9 cellular contexts compared by ENCODE assay signal in genomic region chr6:44245912-44246662, GRCh38. TPM values are rescaled to one million over a fixed set of nuclear protein-coding genes. Genes with fewer than 3 reads are reported as not detected.
DNase-seq lines count a peak whose midpoint lies in the region; ATAC-seq and TF ChIP-seq lines count a peak whose summit lies in the region.
"Had no signal": no experiment of that assay in that cellular context is flagged by ENCODE, and none has a peak within 500 bp of the region (broad histone marks: within the 10 kb centered on the region; RNA-seq: fewer than 3 reads in every experiment).

No MANE protein-coding gene starts in this region.

- peak overlapping the region; percentile 93 to 100 for H3K9ac ChIP-seq in liver (ENCODE audit: low read depth in 1 of 2, low read length in 2 of 2)

- under 1% methylated on average over 62 of the region's 62 CpGs for WGBS in liver

- peaks cover 2 to 24% (median 20%) of the 10 kb centered on the region in 4 donors for H3K36me3 ChIP-seq in liver (ENCODE audit: control insufficient read depth in 4 of 4, insufficient read depth in 3 of 4, low read depth in 1 of 4, low read length in 3 of 4)

- H3K27ac ChIP-seq in liver (ENCODE audit: low read depth in 1 of 2, low read length in 2 of 2) = peak overlapping the region; percentile 99 to 100

- no peaks in the 10 kb centered on the region for H3K27me3 ChIP-seq in liver (ENCODE audit: control insufficient read depth in 4 of 4, insufficient read depth in 4 of 4, low read length in 3 of 4)

- peaks cover 5 to 25% (median 21%) of the 10 kb centered on the region in 4 donors for H3K4me1 ChIP-seq in liver (ENCODE audit: control insufficient read depth in 4 of 4, insufficient read depth in 4 of 4, low read length in 3 of 4)

- H3K4me3 ChIP-seq in liver (ENCODE audit: low read depth in 1 of 3, low read length in 3 of 3) = peak overlapping the region; percentile 74 to 88 (median 83)

- no peaks in the 10 kb centered on the region for H3K9me3 ChIP-seq in liver (ENCODE audit: control insufficient read depth in 4 of 4, low read length in 3 of 4)

- ATAC-seq in GM18520 (IDR thresholded peaks at IDR 0.05; ENCODE audit: unreplicated experiment) (peak; percentile 32), HG03066 (IDR thresholded peaks at IDR 0.05; ENCODE audit: low read depth, unreplicated experiment) (peak; percentile 38)

- peak in 1 of 2 donors; percentile 35 for TF ChIP-seq RAD21 in liver (IDR thresholded peaks at IDR 0.05)

- DNase-seq in AG08395 (ENCODE audit: low spot score) (peak; percentile 74), NCI-H2227 treated with DMSO at 0.1 percent for 48 hours (lab: John Stamatoyannopoulos, UW) (peak; percentile 76), dedifferentiated amniotic fluid mesenchymal stem cell (ENCODE audit: extremely low spot score) (peak; percentile 63)
- peak; percentile 91 for DNase-seq in activated CD4-positive, alpha-beta T cell treated with anti-CD3 and anti-CD28 coated beads for 48 hours
- peak; percentile 88 for DNase-seq in stimulated activated CD4-positive, alpha-beta T cell treated with anti-CD3 and anti-CD28 coated beads, Interleukin-4, amount 100 ng/mL, for 24 hours

- no peak for TF ChIP-seq CTCF in liver (IDR thresholded peaks at IDR 0.05; ENCODE audit: low read depth, low read length, missing input control)

TF ChIP-seq in liver, 16 proteins besides CTCF, POLR2A, EP300 and RAD21:
- TF ChIP-seq HNF4A (conservative IDR thresholded peaks at IDR 0.05) (peak in 1 of 2 donors; percentile 7), YY1 (IDR thresholded peaks at IDR 0.05) (peak; percentile 55), ATF3 (IDR thresholded peaks at IDR 0.05) (no peak), RXRA (IDR thresholded peaks at IDR 0.05) (peak; percentile 51 to 69), SP1 (IDR thresholded peaks at IDR 0.05) (no peak), MAX (IDR thresholded peaks at IDR 0.05) (no peak), ZBTB33 (IDR thresholded peaks at IDR 0.05) (no peak), NR2F2 (IDR thresholded peaks at IDR 0.05) (peak; percentile 60), EGR1 (IDR thresholded peaks at IDR 0.05; ENCODE audit: low read depth in 2 of 2) (no peak), REST (IDR thresholded peaks at IDR 0.05) (peak; percentile 51)

RNA-seq across cellular contexts. Expression of gene HSP90AB1, which starts 0.8 kb away (rescaled TPM):
- 100 to 1,000 TPM; 170 to 281 TPM for total RNA-seq in liver
- 100 to 1,000 TPM; 129 to 235 TPM for polyA plus RNA-seq in liver

RNA-seq across cellular contexts. Expression of gene SLC35B2, which starts 11.2 kb away (rescaled TPM):
- total RNA-seq in liver = 10 to 100 TPM; 19.8 to 22.4 TPM
- polyA plus RNA-seq in liver = 10 to 100 TPM; 18.9 to 27.0 TPM

RNA-seq across cellular contexts. Expression of gene NFKBIE, which starts 19.3 kb away (rescaled TPM):
- 1 to 10 TPM; 4.9 TPM for total RNA-seq in liver
- polyA plus RNA-seq in liver = 1 to 10 TPM; 3.7 to 4.6 TPM

RNA-seq across cellular contexts. Expression of gene SLC29A1, which starts 22.7 kb away (rescaled TPM):
- total RNA-seq in liver = 10 to 100 TPM; 15.8 to 67.2 TPM
- polyA plus RNA-seq in liver = 10 to 100 TPM; 15.1 to 17.5 TPM

RNA-seq across cellular contexts. Expression of gene TMEM151B, which starts 24.2 kb away (rescaled TPM):
- total RNA-seq in liver = not detected
- not detected for polyA plus RNA-seq in liver
- total RNA-seq: T-helper 2 cell treated with Interferon-gamma antibody and Interleukin-4, amounts not matched to agents 100 ng/mL and 5 ng/mL, for 36 hours had no signal

Comparison
In these comparisons a context has a peak if more than half of its experiments do, and no peak if none do; other contexts are left out.
1. Peak in every context shown above with its lines: DNase-seq, ATAC-seq, H3K4me3 ChIP-seq and H3K27ac ChIP-seq.